Comparison of ENCODE assay signal across 9 cellular contexts in the genomic region with DNA sequence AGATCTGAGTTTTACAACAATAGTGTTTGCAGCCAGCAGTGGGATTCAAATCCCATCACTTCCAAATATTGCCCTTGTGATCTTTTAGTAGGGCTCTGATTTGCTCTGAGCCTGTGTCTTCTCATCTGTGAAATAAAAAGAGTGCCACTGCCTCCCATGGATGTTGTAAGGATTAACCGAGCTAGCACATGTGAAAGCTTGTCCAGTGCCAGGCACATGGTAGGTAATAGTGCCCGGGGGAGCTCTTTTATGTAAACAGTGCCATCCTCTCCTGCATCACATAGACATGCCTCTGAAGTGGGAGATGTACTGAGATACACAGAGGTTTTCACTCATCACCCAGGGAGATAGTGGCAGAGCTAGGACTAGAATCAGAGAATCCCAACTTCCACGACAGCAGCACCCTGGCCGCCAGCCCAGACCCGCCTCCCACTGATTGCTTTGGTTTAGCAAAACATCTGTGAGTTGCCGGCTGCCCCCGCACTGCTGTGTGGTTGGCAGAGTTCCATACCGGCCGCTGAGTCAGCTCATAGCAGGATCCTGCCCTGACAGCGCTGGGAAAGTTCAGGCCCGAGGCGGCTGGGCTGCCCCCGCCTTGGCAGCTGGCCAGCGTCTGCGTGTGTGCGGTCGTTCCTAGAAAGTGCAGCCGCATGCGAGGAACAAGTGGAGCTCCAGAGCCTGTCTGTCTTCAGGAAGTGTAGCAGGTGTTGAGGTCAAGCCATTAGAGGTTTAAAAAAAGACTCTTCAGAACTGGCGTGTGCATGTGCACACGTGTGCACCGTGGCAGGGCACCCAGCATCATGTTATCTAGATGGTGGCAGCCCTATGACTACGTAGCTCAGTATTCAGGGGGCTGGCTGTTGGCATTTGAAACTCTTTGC. TPM values are rescaled to one million over a fixed set of nuclear protein-coding genes. Genes with fewer than 3 reads are reported as not detected.
A peak's percentile ranks its signal among the peaks of the same experiment; 100 is the strongest.
DNase-seq lines count a peak whose midpoint lies in the region; ATAC-seq lines count a peak whose summit lies in the region.
"Had no signal": no experiment of that assay in that cellular context is flagged by ENCODE, and none has a peak within 500 bp of the region (broad histone marks: within the 10 kb centered on the region; RNA-seq: fewer than 3 reads in every experiment).

No MANE protein-coding gene starts in this region.

- H3K27ac ChIP-seq in caudate nucleus (ENCODE audit: low read depth, low read length): no peak overlapping the region
- H3K27ac ChIP-seq: C4-2B had no signal

- DNase-seq in A172 (ENCODE audit: low spot score) (peak; percentile 96), NCI-H2227 (lab: John Stamatoyannopoulos, UW; ENCODE audit: unreplicated experiment) (peak; percentile 95), caudate nucleus (lab: John Stamatoyannopoulos, UW) (peak; percentile 23 to 97 (median 91)), kidney glomerular epithelial cell (lab: John Stamatoyannopoulos, UW) (peak; percentile 99)
- peak; percentile 74 for DNase-seq in activated CD4-positive, CD25-positive, alpha-beta regulatory T cell treated with anti-CD3 and anti-CD28 coated beads, Interleukin-2, amount 50 U/mL, for 16 hours (ENCODE audit: low read depth, low spot score)
- peak; percentile 87 to 93 for DNase-seq in stimulated activated CD4-positive, alpha-beta T cell treated with anti-CD3 and anti-CD28 coated beads, Interleukin-1b, Interleukin-23, amount 100 ng/mL, for 4 hours (ENCODE audit: low read depth in 2 of 2)

- ATAC-seq in GM18873 (IDR thresholded peaks at IDR 0.05; ENCODE audit: low FRiP score, unreplicated experiment) (peak; percentile 46), HG03159 (IDR thresholded peaks at IDR 0.05; ENCODE audit: unreplicated experiment) (peak; percentile 45)

RNA-seq across cellular contexts. Expression of a gene that starts 5.0 kb away (rescaled TPM):
- total RNA-seq in A172 (2014; rRNA removed; shearing (Covaris generic)): 1.5 and 1.7 TPM in 2 replicates
